In genomic region chr1:84133479-84133878, GRCh38 we compare ENCODE assay signal across 27 cellular contexts.
"Had no signal": no experiment of that assay in that cellular context is flagged by ENCODE, and none has a peak within 500 bp of the region (broad histone marks: within the 10 kb centered on the region; RNA-seq: fewer than 3 reads in every experiment).

No MANE protein-coding gene starts in this region.

- ATAC-seq: activated CD4-positive, alpha-beta T cell treated with anti-CD3 and anti-CD28 coated beads for 36 hours; activated CD8-positive, alpha-beta memory T cell treated with anti-CD3 and anti-CD28 coated beads, Interleukin-2, amount 10 ng/mL, durations not matched to agents 7 days and 5 days; activated CD8-positive, alpha-beta T cell treated with anti-CD3 and anti-CD28 coated beads, Interleukin-2, amount 10 ng/mL, durations not matched to agents 7 days and 5 days; activated naive CD4-positive, alpha-beta T cell treated with anti-CD3 and anti-CD28 coated beads, Interleukin-2, amount 50 U/mL, for 72 hours; foreskin keratinocyte; heart right ventricle; sciatic nerve; stimulated activated effector memory CD8-positive, alpha-beta T cell treated with anti-CD3 and anti-CD28 coated beads, Interleukin-12 subunit alpha, Interleukin-12 subunit beta, amount 100 ng/mL, for 72 hours; stimulated activated naive CD8-positive, alpha-beta T cell treated with anti-CD3 and anti-CD28 coated beads, Interleukin-15, amount 100 ng/mL, for 72 hours; T-helper 17 cell had no signal

- H3K9ac ChIP-seq: neural progenitor cell had no signal

- H3K36me3 ChIP-seq: breast epithelium, esophagus muscularis mucosa, heart right ventricle, left ventricle myocardium inferior, neural progenitor cell, vagina had no signal

- H3K9me3 ChIP-seq: breast epithelium, esophagus muscularis mucosa, vagina had no signal

- H3K27me3 ChIP-seq: breast epithelium, esophagus muscularis mucosa, foreskin keratinocyte, heart right ventricle, neural progenitor cell, vagina had no signal

- H3K27ac ChIP-seq: breast epithelium, esophagus muscularis mucosa, foreskin keratinocyte, heart right ventricle, left ventricle myocardium inferior, neural progenitor cell, skin epidermis, vagina had no signal

- H3K4me1 ChIP-seq: breast epithelium, esophagus muscularis mucosa, foreskin keratinocyte, heart right ventricle, left ventricle myocardium inferior, neural progenitor cell, vagina had no signal

- H2AFZ ChIP-seq: neural progenitor cell had no signal

- FAIRE-seq: colon had no signal

- DNase-seq: activated B cell treated with CpG ODN at 0.5 μM for 24 hours; activated CD4-positive, alpha-beta T cell treated with anti-CD3 and anti-CD28 coated beads for 36 hours; activated CD8-positive, alpha-beta memory T cell treated with anti-CD3 and anti-CD28 coated beads, Interleukin-2, amount 10 ng/mL, durations not matched to agents 7 days and 5 days; activated CD8-positive, alpha-beta T cell treated with anti-CD3 and anti-CD28 coated beads, Interleukin-2, amount 10 ng/mL, durations not matched to agents 7 days and 5 days; activated naive CD4-positive, alpha-beta T cell; activated T-cell treated with anti-CD3 and anti-CD28 coated beads, Interleukin-2, amount 50 U/mL, for 48 hours; dermis blood vessel endothelial cell; effector CD4-positive, alpha-beta T cell; foreskin keratinocyte; heart right ventricle; left ventricle myocardium inferior; mesendoderm; natural killer cell; stimulated activated CD4-positive, alpha-beta T cell treated with anti-CD3 and anti-CD28 coated beads, Interleukin-4, amount 100 ng/mL, for 24 hours; stimulated activated naive CD8-positive, alpha-beta T cell treated with anti-CD3 and anti-CD28 coated beads, Interleukin-15, amount 100 ng/mL, for 72 hours; T-helper 17 cell; T1000 had no signal

- H3K4me2 ChIP-seq: neural progenitor cell had no signal

- H3K4me3 ChIP-seq: breast epithelium, esophagus muscularis mucosa, heart right ventricle, left ventricle myocardium inferior, lung, neural progenitor cell, skin epidermis, vagina had no signal
